8 cellular contexts compared by ENCODE assay signal in the genomic region with DNA sequence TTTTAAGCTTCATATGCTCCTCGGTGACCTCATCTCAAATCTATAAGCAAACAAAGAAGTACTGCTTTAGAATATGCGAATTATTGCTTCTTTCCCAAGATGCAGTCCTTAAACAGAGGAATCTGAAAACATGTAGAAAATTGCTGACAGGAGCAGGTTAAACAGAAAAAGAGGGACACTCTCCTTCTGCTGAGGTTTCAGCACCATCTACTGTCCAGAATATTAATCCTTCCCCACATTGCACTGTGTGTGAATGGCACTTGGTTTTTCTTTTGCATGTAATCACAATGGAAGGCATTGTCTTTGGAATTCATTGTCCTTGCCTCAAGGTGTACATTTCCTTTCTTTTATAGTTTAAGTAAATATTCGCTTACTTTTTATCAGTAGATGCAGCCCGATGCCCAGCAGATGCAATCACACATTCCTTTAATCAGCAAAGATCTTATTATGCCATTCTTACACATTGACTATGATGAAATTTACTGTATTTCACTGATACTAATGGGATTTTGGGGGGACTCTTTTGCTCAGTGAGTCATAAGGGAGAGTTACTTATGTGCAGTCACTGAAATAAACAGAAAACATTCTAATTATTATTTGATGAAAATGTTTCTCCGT.
DNase-seq lines count a peak whose midpoint lies in the region; ATAC-seq, FAIRE-seq and TF ChIP-seq lines count a peak whose summit lies in the region.

No MANE protein-coding gene starts in this region.

- H3K9me3 Mint-ChIP-seq in naive thymus-derived CD4-positive, alpha-beta T cell, result no peaks in the 10 kb centered on the region

- 10 to 12% methylated on average over 5 of the region's 5 CpGs for WGBS in pancreas, 2 donors

- no peak overlapping the region for H3K27ac ChIP-seq in pancreas
- no peak overlapping the region for H3K27ac ChIP-seq in naive thymus-derived CD4-positive, alpha-beta T cell (ENCODE audit: low read depth, low read length)

- H3K4me1 ChIP-seq in pancreas, result peaks cover 0 to 6% (median 3%) of the 10 kb centered on the region in 3 donors
- H3K4me1 ChIP-seq in naive thymus-derived CD4-positive, alpha-beta T cell (ENCODE audit: control insufficient read depth in 2 of 2, insufficient read depth in 2 of 2, low read length in 2 of 2), result no peaks in the 10 kb centered on the region

- no peaks in the 10 kb centered on the region for H3K27me3 ChIP-seq in pancreas
- no peaks in the 10 kb centered on the region for H3K27me3 ChIP-seq in naive thymus-derived CD4-positive, alpha-beta T cell (ENCODE audit: control insufficient read depth in 2 of 2, insufficient read depth in 2 of 2, low read length in 2 of 2)

- no peak overlapping the region for H3K4me3 ChIP-seq in pancreas
- no peak overlapping the region for H3K4me3 ChIP-seq in naive thymus-derived CD4-positive, alpha-beta T cell (ENCODE audit: low read length)

- no peaks in the 10 kb centered on the region for H3K36me3 ChIP-seq in pancreas
- H3K36me3 ChIP-seq in naive thymus-derived CD4-positive, alpha-beta T cell (ENCODE audit: control insufficient read depth in 2 of 3, insufficient read depth in 3 of 3, low read length in 3 of 3), result no peaks in the 10 kb centered on the region

- peak; percentile 78 for FAIRE-seq in pancreas (lab: Jason Lieb, UNC)

- ATAC-seq in HG03039 (IDR thresholded peaks at IDR 0.05; ENCODE audit: unreplicated experiment) (peak; percentile 83), pancreas (peak; percentile 71 to 91 (median 88))
- no peak for ATAC-seq in naive thymus-derived CD4-positive, alpha-beta T cell

- H3K36me3 Mint-ChIP-seq in naive thymus-derived CD4-positive, alpha-beta T cell, result no peaks in the 10 kb centered on the region

- H3K4me3 Mint-ChIP-seq in naive thymus-derived CD4-positive, alpha-beta T cell, result no peak overlapping the region

- peaks cover 0 to 2% (median 0%) of the 10 kb centered on the region in 7 donors for H3K4me1 Mint-ChIP-seq in naive thymus-derived CD4-positive, alpha-beta T cell

- intact Hi-C loops in pancreas (cut with DNase I), result no loop called here
- intact Hi-C loops in naive thymus-derived CD4-positive, alpha-beta T cell (cut with micrococcal nuclease), result no loop called here

- DNase-seq in NCI-H1436 (lab: John Stamatoyannopoulos, UW), result peak; percentile 30
- no peak for DNase-seq in NCI-H1436 treated with DMSO at 0.1 percent for 48 hours (lab: John Stamatoyannopoulos, UW)
- DNase-seq in NCI-H526 treated with DMSO at 0.1 percent for 48 hours (lab: John Stamatoyannopoulos, UW), result peak; percentile 47
- DNase-seq in epidermal melanocyte (ENCODE audit: insufficient read length, low spot score), result peak; percentile 20
- no peak for DNase-seq in pancreas
- DNase-seq in activated naive CD4-positive, alpha-beta T cell (lab: John Stamatoyannopoulos, UW), result no peak
- no peak for DNase-seq in naive thymus-derived CD4-positive, alpha-beta T cell

- CTCF ChIA-PET in naive thymus-derived CD4-positive, alpha-beta T cell (lab: Charles Lee), result interaction anchor here (0.7 kb wide), 1 partner anchor 1263 kb away, joined by 3 read pairs; no protein-coding TSS in a partner anchor

- H3K9me3 ChIP-seq in pancreas, result no peaks in the 10 kb centered on the region
- no peaks in the 10 kb centered on the region for H3K9me3 ChIP-seq in naive thymus-derived CD4-positive, alpha-beta T cell (ENCODE audit: control insufficient read depth in 2 of 3, low read length in 3 of 3)

- TF ChIP-seq CTCF in pancreas (IDR thresholded peaks at IDR 0.05), result peak in 2 of 4 donors; percentile 14 to 22

- POLR2A ChIA-PET in naive thymus-derived CD4-positive, alpha-beta T cell (lab: Charles Lee), result no interaction called here

- no peak overlapping the region for H3K27ac Mint-ChIP-seq in naive thymus-derived CD4-positive, alpha-beta T cell

- H3K27me3 Mint-ChIP-seq in naive thymus-derived CD4-positive, alpha-beta T cell, result peaks cover 8 to 33% (median 24%) of the 10 kb centered on the region in 5 donors

Comparison
In these comparisons a context has a peak if more than half of its experiments do, and no peak if none do; other contexts are left out.
1. DNase-seq: peak in NCI-H1436 (single experiment), NCI-H526 treated with DMSO at 0.1 percent for 48 hours (single experiment) and epidermal melanocyte (single experiment); none in NCI-H1436 treated with DMSO at 0.1 percent for 48 hours (single experiment), pancreas (0 of 6), activated naive CD4-positive, alpha-beta T cell (0 of 4) and naive thymus-derived CD4-positive, alpha-beta T cell (0 of 9).